ENCODE assay signal across 27 cellular contexts in genomic region chr10:97087296-97087695, GRCh38.
"Had no signal": no experiment of that assay in that cellular context is flagged by ENCODE, and none has a peak within 500 bp of the region (broad histone marks: within the 10 kb centered on the region; RNA-seq: fewer than 3 reads in every experiment).

No MANE protein-coding gene starts in this region.

- H3K9me3 ChIP-seq: left lung, lower lobe of right lung, right atrium auricular region, right lobe of liver, tibial nerve, uterus had no signal

- H3K4me3 ChIP-seq: left lung, lower lobe of right lung, right atrium auricular region, right lobe of liver, smooth muscle cell, tibial nerve, uterus had no signal

- H3K27ac Mint-ChIP-seq: immature natural killer cell; naive thymus-derived CD8-positive, alpha-beta T cell; nephron; progenitor cell of endocrine pancreas; stimulated activated memory B cell treated with anti-CD40 and anti-IgM and Interleukin-4, amounts not matched to agents 10 μg/mL and 1 μg/mL and 100 μg/mL, for 72 hours; stimulated activated naive CD8-positive, alpha-beta T cell treated with anti-CD3 and anti-CD28 coated beads, Interleukin-15, amount 100 ng/mL, for 72 hours; type B pancreatic cell had no signal

- H3K36me3 ChIP-seq: left lung, lower lobe of right lung, right atrium auricular region, right lobe of liver, tibial nerve, uterus had no signal

- H3K27me3 ChIP-seq: right atrium auricular region, right lobe of liver, tibial nerve, uterus had no signal

- H3K4me1 Mint-ChIP-seq: immature natural killer cell; nephron; neural crest cell; stimulated activated memory B cell treated with anti-CD40 and anti-IgM and Interleukin-4, amounts not matched to agents 10 μg/mL and 1 μg/mL and 100 μg/mL, for 72 hours; stimulated activated naive CD8-positive, alpha-beta T cell treated with anti-CD3 and anti-CD28 coated beads, Interleukin-15, amount 100 ng/mL, for 72 hours had no signal

- ATAC-seq: left colon; left lung; lower lobe of right lung; naive thymus-derived CD8-positive, alpha-beta T cell; right lobe of liver; stimulated activated memory B cell treated with anti-CD40 and anti-IgM and Interleukin-4, amounts not matched to agents 10 μg/mL and 1 μg/mL and 100 μg/mL, for 72 hours; stimulated activated naive CD8-positive, alpha-beta T cell treated with anti-CD3 and anti-CD28 coated beads, Interleukin-15, amount 100 ng/mL, for 72 hours had no signal

- H3K27ac ChIP-seq: left lung, lower lobe of right lung, parathyroid adenoma, right atrium auricular region, right lobe of liver, tibial nerve, uterus had no signal

- H3K9ac ChIP-seq: parathyroid adenoma had no signal

- H3K4me3 Mint-ChIP-seq: immature natural killer cell; naive thymus-derived CD8-positive, alpha-beta T cell; nephron; neural crest cell; stimulated activated memory B cell treated with anti-CD40 and anti-IgM and Interleukin-4, amounts not matched to agents 10 μg/mL and 1 μg/mL and 100 μg/mL, for 72 hours; stimulated activated naive CD8-positive, alpha-beta T cell treated with anti-CD3 and anti-CD28 coated beads, Interleukin-15, amount 100 ng/mL, for 72 hours; type B pancreatic cell had no signal

- H3K36me3 Mint-ChIP-seq: naive thymus-derived CD8-positive, alpha-beta T cell; stimulated activated memory B cell treated with anti-CD40 and anti-IgM and Interleukin-4, amounts not matched to agents 10 μg/mL and 1 μg/mL and 100 μg/mL, for 72 hours; type B pancreatic cell had no signal

- H3K9me3 Mint-ChIP-seq: naive thymus-derived CD8-positive, alpha-beta T cell; nephron; neural crest cell; stimulated activated memory B cell treated with anti-CD40 and anti-IgM and Interleukin-4, amounts not matched to agents 10 μg/mL and 1 μg/mL and 100 μg/mL, for 72 hours; stimulated activated naive CD8-positive, alpha-beta T cell treated with anti-CD3 and anti-CD28 coated beads, Interleukin-15, amount 100 ng/mL, for 72 hours; type B pancreatic cell had no signal

- DNase-seq: immature natural killer cell; kidney; left colon; left lung; lower lobe of right lung; mammary epithelial cell; mesenchymal stem cell; naive thymus-derived CD8-positive, alpha-beta T cell; nucleus accumbens; right lobe of liver; stimulated activated CD4-positive, alpha-beta T cell treated with anti-CD3 and anti-CD28 coated beads, Interleukin-1b, Interleukin-23, amount 100 ng/mL, for 48 hours; stimulated activated CD4-positive, alpha-beta T cell treated with anti-CD3 and anti-CD28 coated beads, Interleukin-2, amount 100 ng/mL, for 48 hours; stimulated activated CD4-positive, alpha-beta T cell treated with anti-CD3 and anti-CD28 coated beads, Interleukin-4, amount 100 ng/mL, for 4 hours; stimulated activated CD8-positive, alpha-beta memory T cell treated with anti-CD3 and anti-CD28 coated beads, Interleukin-4, amount 100 ng/mL, for 48 hours; stimulated activated naive CD4-positive, alpha-beta T cell treated with Interleukin-2 at 50 U/mL for 16 hours; stimulated activated naive CD8-positive, alpha-beta T cell treated with anti-CD3 and anti-CD28 coated beads, Interleukin-15, amount 100 ng/mL, for 72 hours; substantia nigra; uterus had no signal

- H3K4me1 ChIP-seq: left lung, lower lobe of right lung, parathyroid adenoma, right lobe of liver, tibial nerve, uterus had no signal
